In the genomic region with DNA sequence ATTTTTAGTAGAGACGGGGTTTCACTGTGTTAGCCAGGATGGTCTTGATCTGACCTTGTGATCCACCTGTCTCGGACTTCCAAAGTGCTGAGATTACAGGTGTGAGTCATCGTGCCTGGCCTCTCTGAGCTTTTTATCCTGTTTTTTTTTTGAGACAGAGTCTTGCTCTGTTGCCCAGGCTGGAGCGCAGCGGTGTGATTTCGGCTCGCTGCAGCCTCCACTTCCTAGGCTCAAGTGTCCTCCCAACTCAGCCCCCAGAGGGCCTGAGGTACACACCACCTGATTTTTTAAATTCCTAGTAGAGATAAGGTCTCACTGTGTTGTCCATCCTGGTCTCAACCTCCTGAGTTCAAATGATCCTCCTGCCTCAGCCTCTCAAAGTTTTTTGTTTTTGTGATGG, we compare ENCODE assay signal across 20 cellular contexts.
"Had no signal": no experiment of that assay in that cellular context is flagged by ENCODE, and none has a peak within 500 bp of the region (broad histone marks: within the 10 kb centered on the region; RNA-seq: fewer than 3 reads in every experiment).

No MANE protein-coding gene starts in this region.

- H3K4me1 ChIP-seq: sigmoid colon had no signal

- H3K36me3 ChIP-seq: ovary had no signal

- H3K9me3 Mint-ChIP-seq: natural killer cell; stimulated activated memory B cell treated with anti-CD40 and anti-IgM and Interleukin-4, amounts not matched to agents 10 μg/mL and 1 μg/mL and 100 μg/mL, for 72 hours; type B pancreatic cell had no signal

- H2AFZ ChIP-seq: hepatocyte had no signal

- H3K4me3 ChIP-seq: dorsolateral prefrontal cortex, hepatocyte, left lung, ovary, psoas muscle, sigmoid colon had no signal

- H3K4me2 ChIP-seq: hepatocyte had no signal

- H3K4me3 Mint-ChIP-seq: natural killer cell; stimulated activated memory B cell treated with anti-CD40 and anti-IgM and Interleukin-4, amounts not matched to agents 10 μg/mL and 1 μg/mL and 100 μg/mL, for 72 hours; type B pancreatic cell had no signal

- H3K27ac Mint-ChIP-seq: natural killer cell; stimulated activated memory B cell treated with anti-CD40 and anti-IgM and Interleukin-4, amounts not matched to agents 10 μg/mL and 1 μg/mL and 100 μg/mL, for 72 hours; type B pancreatic cell had no signal

- H3K27me3 ChIP-seq: dorsolateral prefrontal cortex, hepatocyte, left lung, ovary, sigmoid colon had no signal

- H3K27me3 Mint-ChIP-seq: stimulated activated memory B cell treated with anti-CD40 and anti-IgM and Interleukin-4, amounts not matched to agents 10 μg/mL and 1 μg/mL and 100 μg/mL, for 72 hours; type B pancreatic cell had no signal

- ATAC-seq: natural killer cell; stimulated activated memory B cell treated with anti-CD40 and anti-IgM and Interleukin-4, amounts not matched to agents 10 μg/mL and 1 μg/mL and 100 μg/mL, for 72 hours; stimulated activated naive CD8-positive, alpha-beta T cell treated with anti-CD3 and anti-CD28 coated beads, Interleukin-15, Interleukin-2, amounts not matched to agents 100 U/mL and 50 U/mL, for 24 hours had no signal

- DNase-seq: cerebellar nuclear complex; cortex of kidney; dorsolateral prefrontal cortex; effector CD4-positive, alpha-beta T cell; head of caudate nucleus; left cardiac atrium; left lung; natural killer cell; occipital lobe; ovary; posterior cingulate gyrus; psoas muscle; right cardiac atrium; sigmoid colon; stimulated activated CD4-positive, alpha-beta T cell treated with anti-CD3 and anti-CD28 coated beads, Interleukin-2, amount 100 ng/mL, for 24 hours; stimulated activated CD4-positive, alpha-beta T cell treated with anti-CD3 and anti-CD28 coated beads, Interleukin-4, amount 100 ng/mL, for 24 hours; stimulated activated naive CD8-positive, alpha-beta T cell treated with anti-CD3 and anti-CD28 coated beads, Interleukin-15, Interleukin-2, amounts not matched to agents 100 U/mL and 50 U/mL, for 24 hours had no signal

- H3K9me3 ChIP-seq: left lung, ovary, psoas muscle, sigmoid colon had no signal

- H3K79me2 ChIP-seq: hepatocyte had no signal

- H3K27ac ChIP-seq: dorsolateral prefrontal cortex, hepatocyte, ovary, psoas muscle, sigmoid colon had no signal
